8 cellular contexts compared by ENCODE assay signal in the genomic region with DNA sequence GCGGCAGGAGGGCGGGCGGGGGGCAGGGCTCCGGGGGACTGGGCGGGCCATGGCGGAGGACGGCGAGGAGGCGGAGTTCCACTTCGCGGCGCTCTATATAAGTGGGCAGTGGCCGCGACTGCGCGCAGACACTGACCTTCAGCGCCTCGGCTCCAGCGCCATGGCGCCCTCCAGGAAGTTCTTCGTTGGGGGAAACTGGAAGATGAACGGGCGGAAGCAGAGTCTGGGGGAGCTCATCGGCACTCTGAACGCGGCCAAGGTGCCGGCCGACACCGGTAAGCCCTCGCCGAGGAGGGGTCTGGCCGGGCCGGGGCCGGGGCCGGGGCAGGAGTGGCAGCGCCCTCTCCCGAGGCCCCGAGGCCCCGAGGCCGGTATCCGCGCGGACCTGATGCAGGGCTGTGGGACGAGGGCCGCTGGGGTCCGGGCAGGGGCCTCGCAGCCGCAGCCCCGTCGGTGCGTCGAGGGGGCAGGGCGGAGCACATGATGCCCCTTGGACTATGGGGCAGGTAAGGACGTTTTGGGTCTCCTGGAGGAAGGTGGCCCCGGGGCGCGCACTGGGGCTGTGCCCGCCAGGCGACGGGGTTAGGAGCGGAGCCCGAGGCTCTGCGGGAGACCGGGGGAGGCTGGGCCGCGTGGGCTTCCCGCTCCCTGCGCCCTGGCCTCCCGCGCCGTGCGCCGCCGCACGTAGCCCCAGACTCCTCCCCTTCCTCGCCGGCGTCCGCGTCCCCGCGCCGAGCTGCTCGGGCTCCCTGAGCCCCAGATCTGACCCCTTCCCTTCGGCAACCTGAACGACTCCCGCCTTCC. TPM values are rescaled to one million over a fixed set of nuclear protein-coding genes. Genes with fewer than 3 reads are reported as not detected.
DNase-seq lines count a peak whose midpoint lies in the region; ATAC-seq and TF ChIP-seq lines count a peak whose summit lies in the region.

A gene (plus strand): TSS at position 125 of the 804 bp plus-strand sequence. CDS start 36 bp downstream, at position 161.

- WGBS in esophagus muscularis mucosa = 0% methylated on average over 16 of the region's 87 CpGs

- H3K9me3 Mint-ChIP-seq in CD4-positive, alpha-beta T cell = no peaks in the 10 kb centered on the region
- no peaks in the 10 kb centered on the region for H3K9me3 Mint-ChIP-seq in activated T-cell treated with anti-CD3 and anti-CD28 coated beads, Interleukin-2, amount 50 U/mL, for 72 hours

- intact Hi-C loops in CD4-positive, alpha-beta T cell (cut with DNase I, micrococcal nuclease) = loop anchor here (2.0 to 5.0 kb wide), 5 partner anchors 15 to 245 kb away; a partner anchor contains a TSS
- intact Hi-C loops in esophagus muscularis mucosa (cut with DNase I) = no loop called here

- H3K4me1 ChIP-seq in esophagus muscularis mucosa (peaks cover 41 to 56% (median 51%) of the 10 kb centered on the region in 4 donors), muscle layer of duodenum (ENCODE audit: control insufficient read depth in 1 of 2, insufficient read depth in 2 of 2, low read length in 2 of 2) (peaks cover 19 to 44% of the 10 kb centered on the region in 2 donors)

- ATAC-seq in CD4-positive, alpha-beta T cell (ENCODE audit: poor library complexity) = peak; percentile 64
- peak; percentile 58 for ATAC-seq in GM19438 (IDR thresholded peaks at IDR 0.05; ENCODE audit: low read depth, unreplicated experiment)
- peak; percentile 74 to 75 for ATAC-seq in activated T-cell treated with anti-CD3 and anti-CD28 coated beads, Interleukin-2, amount 50 U/mL, for 72 hours (replicated peaks in 1 of 2)

- peaks cover 56% of the 10 kb centered on the region for H3K4me1 Mint-ChIP-seq in CD4-positive, alpha-beta T cell (ENCODE audit: low read depth)
- H3K4me1 Mint-ChIP-seq in activated T-cell treated with anti-CD3 and anti-CD28 coated beads, Interleukin-2, amount 50 U/mL, for 72 hours (ENCODE audit: low read depth) = peaks cover 63% of the 10 kb centered on the region

- peak within 1 kb of the TSS; percentile 94 for H3K4me3 Mint-ChIP-seq in CD4-positive, alpha-beta T cell
- H3K4me3 Mint-ChIP-seq in activated T-cell treated with anti-CD3 and anti-CD28 coated beads, Interleukin-2, amount 50 U/mL, for 72 hours = peak within 1 kb of the TSS; percentile 97 to 98

- H3K36me3 Mint-ChIP-seq in CD4-positive, alpha-beta T cell (ENCODE audit: low read depth) = peaks cover 56% of the 10 kb centered on the region
- peaks cover 19 to 21% of the 10 kb centered on the region in 2 donors for H3K36me3 Mint-ChIP-seq in activated T-cell treated with anti-CD3 and anti-CD28 coated beads, Interleukin-2, amount 50 U/mL, for 72 hours (ENCODE audit: insufficient read depth in 2 of 2)

- H3K27ac ChIP-seq in CD4-positive, alpha-beta T cell (ENCODE audit: low read depth, low read length) = peak within 1 kb of the TSS; percentile 73
- H3K27ac ChIP-seq in esophagus muscularis mucosa (replicated peaks in 1 of 4) (peak within 1 kb of the TSS; percentile 98 to 99 (median 98)), muscle layer of duodenum (ENCODE audit: low read length) (peak within 1 kb of the TSS; percentile 93)

- POLR2A ChIA-PET in CD4-positive, alpha-beta T cell (lab: Charles Lee) = interaction anchor here (1.0 to 5.7 kb wide), 15 partner anchors 14 to 240 kb away, joined by 3 to 90 read pairs (median 6); a partner anchor contains a TSS

- no peaks in the 10 kb centered on the region for H3K27me3 ChIP-seq in CD4-positive, alpha-beta T cell (ENCODE audit: control insufficient read depth, insufficient read depth, low read length)
- H3K27me3 ChIP-seq in esophagus muscularis mucosa (no peaks in the 10 kb centered on the region), muscle layer of duodenum (ENCODE audit: low read depth, low read length) (no peaks in the 10 kb centered on the region)

- peaks cover 21 to 62% (median 58%) of the 10 kb centered on the region in 4 donors for H3K36me3 ChIP-seq in esophagus muscularis mucosa
- H3K36me3 ChIP-seq in muscle layer of duodenum (ENCODE audit: control insufficient read depth in 1 of 2, insufficient read depth in 2 of 2, low read length in 2 of 2) = peaks cover 25 to 45% of the 10 kb centered on the region in 2 donors

- H3K4me3 ChIP-seq in esophagus muscularis mucosa = peak within 1 kb of the TSS; percentile 80 to 97 (median 86)
- peak within 1 kb of the TSS; percentile 81 to 84 for H3K4me3 ChIP-seq in muscle layer of duodenum (ENCODE audit: low read depth in 1 of 2, low read length in 2 of 2)

- TF ChIP-seq POLR2A in esophagus muscularis mucosa (IDR thresholded peaks at IDR 0.05; ENCODE audit: low read depth) = peak; percentile 96

- no peaks in the 10 kb centered on the region for H3K9me3 ChIP-seq in CD4-positive, alpha-beta T cell (ENCODE audit: control insufficient read depth, low read length)
- H3K9me3 ChIP-seq in esophagus muscularis mucosa (no peaks in the 10 kb centered on the region), muscle layer of duodenum (ENCODE audit: control insufficient read depth in 1 of 2, low read length in 2 of 2) (no peaks in the 10 kb centered on the region)

- H3K27ac Mint-ChIP-seq in CD4-positive, alpha-beta T cell = peak within 1 kb of the TSS; percentile 80
- peak within 1 kb of the TSS; percentile 98 for H3K27ac Mint-ChIP-seq in activated T-cell treated with anti-CD3 and anti-CD28 coated beads, Interleukin-2, amount 50 U/mL, for 72 hours

- no peak for TF ChIP-seq CTCF in CD4-positive, alpha-beta T cell (IDR thresholded peaks at IDR 0.05)
- no peak for TF ChIP-seq CTCF in esophagus muscularis mucosa (IDR thresholded peaks at IDR 0.05)

- CTCF ChIA-PET in CD4-positive, alpha-beta T cell (lab: Charles Lee) = interaction anchor here (1.1 to 10.3 kb wide), 5 partner anchors 15 to 150 kb away, joined by 3 to 153 read pairs (median 6); a partner anchor contains a TSS

- peak; percentile 55 to 80 (median 68) for DNase-seq in CD4-positive, alpha-beta T cell
- DNase-seq in HPDE6-E6E7 (ENCODE audit: extremely low spot score) (peak; percentile 77), OCI-M1 (lab: John Stamatoyannopoulos, UW) (peak; percentile 87), esophagus muscularis mucosa (ENCODE audit: extremely low spot score) (peak; percentile 98)
- peak; percentile 85 to 88 for DNase-seq in activated T-cell treated with anti-CD3 and anti-CD28 coated beads, Interleukin-2, amount 50 U/mL, for 72 hours
- DNase-seq in stimulated activated CD8-positive, alpha-beta memory T cell treated with anti-CD3 and anti-CD28 coated beads, Interleukin-7, amount 100 ng/mL, for 48 hours (ENCODE audit: extremely low read depth in 1 of 2, low read depth in 1 of 2) = peak; percentile 67 to 70

- no peaks in the 10 kb centered on the region for H3K27me3 Mint-ChIP-seq in CD4-positive, alpha-beta T cell
- H3K27me3 Mint-ChIP-seq in activated T-cell treated with anti-CD3 and anti-CD28 coated beads, Interleukin-2, amount 50 U/mL, for 72 hours (ENCODE audit: low read depth) = no peaks in the 10 kb centered on the region

- TF ChIP-seq EP300 in esophagus muscularis mucosa (IDR thresholded peaks at IDR 0.05) = no peak

RNA-seq across cellular contexts. Expression of the gene that starts here (rescaled TPM):
- 10 to 100 TPM; 46.8 to 48.7 TPM for total RNA-seq in CD4-positive, alpha-beta T cell
- 100 to 1,000 TPM; 504 to 562 TPM for total RNA-seq in activated T-cell treated with anti-CD3 and anti-CD28 coated beads, Interleukin-2, amount 50 U/mL, for 72 hours
- 100 to 1,000 TPM; 288 to 372 (median 355) TPM for total RNA-seq in esophagus muscularis mucosa

Comparison
In these comparisons a context has a peak if more than half of its experiments do, and no peak if none do; other contexts are left out.
1. Peak in every context shown above with its lines: DNase-seq, ATAC-seq, H3K4me3 ChIP-seq and H3K27ac ChIP-seq.
2. RNA of the gene that starts here (total RNA-seq): 504 to 562 TPM in activated T-cell treated with anti-CD3 and anti-CD28 coated beads, Interleukin-2, amount 50 U/mL, for 72 hours and 288 to 372 TPM in esophagus muscularis mucosa; 46.8 to 48.7 TPM in CD4-positive, alpha-beta T cell; every median in the first group is over 4 times any median in the second.